ENCODE assay signal across 19 cellular contexts in the genomic region with DNA sequence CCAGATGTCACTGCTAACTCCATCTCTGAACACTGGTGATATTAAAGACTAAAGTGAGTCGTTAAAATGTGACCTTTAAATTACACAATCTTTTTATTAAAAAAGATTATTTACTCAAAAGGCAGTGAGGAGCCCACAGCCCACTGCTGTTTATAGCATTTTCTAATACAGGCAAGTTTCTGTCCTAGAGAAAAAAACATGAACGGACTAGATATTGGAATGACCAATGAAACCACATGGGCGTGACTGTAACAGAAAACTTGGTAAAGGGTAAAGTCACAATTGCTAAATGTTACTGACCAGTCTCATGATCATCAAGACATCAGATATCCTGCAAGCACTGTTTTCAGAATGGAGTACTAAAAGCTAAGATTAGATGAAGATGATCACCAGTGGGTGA.
DNase-seq lines count a peak whose midpoint lies in the region; TF ChIP-seq lines count a peak whose summit lies in the region.
"Had no signal": no experiment of that assay in that cellular context is flagged by ENCODE, and none has a peak within 500 bp of the region (broad histone marks: within the 10 kb centered on the region; RNA-seq: fewer than 3 reads in every experiment).

No MANE protein-coding gene starts in this region.

- no peaks in the 10 kb centered on the region for H3K36me3 ChIP-seq in tibial artery
- H3K36me3 ChIP-seq: BE2C had no signal

- no peaks in the 10 kb centered on the region for H3K9me3 ChIP-seq in tibial artery
- H3K9me3 ChIP-seq: BE2C had no signal

- H3K27me3 ChIP-seq in tibial artery = no peaks in the 10 kb centered on the region
- H3K27me3 ChIP-seq: BE2C had no signal

- H3K27ac ChIP-seq in tibial artery = no peak overlapping the region

- DNase-seq in LHCN-M2 (ENCODE audit: low read depth) (peak; percentile 2), RPMI7951 (ENCODE audit: low read depth) (peak; percentile 1), fibroblast of villous mesenchyme (ENCODE audit: low read depth) (peak; percentile 2), tibial artery (no peak), NCI-H1105 treated with DMSO at 0.1 percent for 48 hours (lab: John Stamatoyannopoulos, UW) (no peak)
- no peak for DNase-seq in stimulated activated CD4-positive, alpha-beta T cell treated with anti-CD3 and anti-CD28 coated beads, Interleukin-12 subunit alpha, Interleukin-12 subunit beta, amount 100 ng/mL, for 4 hours
- DNase-seq: ACHN; BE2C; C1 segment of cervical spinal cord; CD4-positive, CD25-positive, alpha-beta regulatory T cell; CD8-positive, alpha-beta memory T cell; COR-L47; DMS 273 treated with DMSO at 0.1 percent for 48 hours; DMS53; DND-41; EL; GOT3; H9 had no signal

- no peaks in the 10 kb centered on the region for H3K4me1 ChIP-seq in tibial artery
- H3K4me1 ChIP-seq: BE2C had no signal

- no peak overlapping the region for H3K4me3 ChIP-seq in fibroblast of villous mesenchyme (ENCODE audit: low read depth, low read length)
- no peak overlapping the region for H3K4me3 ChIP-seq in tibial artery
- H3K4me3 ChIP-seq: GM12878 had no signal

- intact Hi-C loops in tibial artery (cut with DNase I; ENCODE audit: low total_unique reads) = loop anchor here (10.0 kb wide), 1 partner anchor 299 kb away; no protein-coding TSS in a partner anchor

- TF ChIP-seq CTCF in fibroblast of villous mesenchyme (IDR thresholded peaks at IDR 0.05; ENCODE audit: insufficient read depth, low read depth, low read length) (no peak), tibial artery (IDR thresholded peaks at IDR 0.05) (no peak)

Comparison
In these comparisons a context has a peak if more than half of its experiments do, and no peak if none do; other contexts are left out.
1. DNase-seq: peak in LHCN-M2 (single experiment), RPMI7951 (single experiment) and fibroblast of villous mesenchyme (single experiment); none in tibial artery (0 of 2), NCI-H1105 treated with DMSO at 0.1 percent for 48 hours (single experiment) and stimulated activated CD4-positive, alpha-beta T cell treated with anti-CD3 and anti-CD28 coated beads, Interleukin-12 subunit alpha, Interleukin-12 subunit beta, amount 100 ng/mL, for 4 hours (single experiment).